Comparison of ENCODE assay signal across 13 cellular contexts in genomic region chr9:135796784-135797462, GRCh38.
"Had no signal": no experiment of that assay in that cellular context is flagged by ENCODE, and none has a peak within 500 bp of the region (broad histone marks: within the 10 kb centered on the region; RNA-seq: fewer than 3 reads in every experiment).

No MANE protein-coding gene starts in this region.

- H3K9me3 ChIP-seq: transverse colon had no signal

- FAIRE-seq: kidney, TTC549 had no signal

- H3K36me3 Mint-ChIP-seq: activated naive CD4-positive, alpha-beta T cell treated with anti-CD3 and anti-CD28 coated beads, Interleukin-2, amount 10 ng/mL, durations not matched to agents 7 days and 5 days; brain had no signal

- DNase-seq: activated CD4-positive, alpha-beta T cell treated with anti-CD3 and anti-CD28 coated beads, Interleukin-2, amount 10 ng/mL, durations not matched to agents 7 days and 5 days; activated T-cell treated with anti-CD3 and anti-CD28 coated beads for 4 hours; cerebellar nuclear complex; kidney; transverse colon had no signal

- H3K27me3 Mint-ChIP-seq: activated CD4-positive, alpha-beta T cell treated with anti-CD3 and anti-CD28 coated beads, Interleukin-2, amount 10 ng/mL, durations not matched to agents 7 days and 5 days; activated naive CD4-positive, alpha-beta T cell treated with anti-CD3 and anti-CD28 coated beads, Interleukin-2, amount 10 ng/mL, durations not matched to agents 7 days and 5 days had no signal

- H3K4me3 Mint-ChIP-seq: activated CD4-positive, alpha-beta T cell treated with anti-CD3 and anti-CD28 coated beads, Interleukin-2, amount 10 ng/mL, durations not matched to agents 7 days and 5 days; activated naive CD4-positive, alpha-beta T cell treated with anti-CD3 and anti-CD28 coated beads, Interleukin-2, amount 10 ng/mL, durations not matched to agents 7 days and 5 days; brain; neural crest cell had no signal

- H3K9me3 Mint-ChIP-seq: activated CD4-positive, alpha-beta T cell treated with anti-CD3 and anti-CD28 coated beads, Interleukin-2, amount 10 ng/mL, durations not matched to agents 7 days and 5 days; activated naive CD4-positive, alpha-beta T cell treated with anti-CD3 and anti-CD28 coated beads, Interleukin-2, amount 10 ng/mL, durations not matched to agents 7 days and 5 days; activated T-helper 2 cell treated with anti-CD3 and anti-CD28 coated beads, Interferon-gamma antibody, Interleukin-2, Interleukin-4, amounts not matched to agents 10 μg/mL and 5 μg/mL and 100 μg/mL, durations not matched to agents 14 hours and 24 hours and 36 hours; neural crest cell had no signal

- H3K4me2 ChIP-seq: hepatocyte had no signal

- H3K4me1 Mint-ChIP-seq: activated CD4-positive, alpha-beta T cell treated with anti-CD3 and anti-CD28 coated beads, Interleukin-2, amount 10 ng/mL, durations not matched to agents 7 days and 5 days; activated naive CD4-positive, alpha-beta T cell treated with anti-CD3 and anti-CD28 coated beads, Interleukin-2, amount 10 ng/mL, durations not matched to agents 7 days and 5 days had no signal

- H3K27ac ChIP-seq: hepatocyte, parathyroid adenoma, skin epidermis, transverse colon had no signal

- H3K4me3 ChIP-seq: hepatocyte, skin epidermis, transverse colon had no signal

- H3K27ac Mint-ChIP-seq: activated CD4-positive, alpha-beta T cell treated with anti-CD3 and anti-CD28 coated beads, Interleukin-2, amount 10 ng/mL, durations not matched to agents 7 days and 5 days; activated T-helper 2 cell treated with anti-CD3 and anti-CD28 coated beads, Interferon-gamma antibody, Interleukin-2, Interleukin-4, amounts not matched to agents 10 μg/mL and 5 μg/mL and 100 μg/mL, durations not matched to agents 14 hours and 24 hours and 36 hours had no signal

- H3K4me1 ChIP-seq: parathyroid adenoma, transverse colon had no signal
